ENCODE assay signal across 1 cellular context in genomic region chr9:124520206-124520596, GRCh38.
TF ChIP-seq lines count a peak whose summit lies in the region.

No MANE protein-coding gene starts in this region.

TF ChIP-seq in HepG2, 621 proteins besides CTCF, POLR2A, EP300 and RAD21 (continued from another document and continues in another):
- peak; percentile 62; the same call in 1 of the 2 replicates for TF ChIP-seq HDAC2 (CRISPR knock-in tag; IDR thresholded peaks at IDR 0.05)
- 0 out of 4 replicates have a peak, but pooled peaks of 1 of the 2 experiments have one; percentile 47 for TF ChIP-seq HMGXB4 (CRISPR knock-in tag; IDR thresholded peaks at IDR 0.05; ENCODE audit: borderline replicate concordance in 1 of 2, low read depth in 1 of 2)
- TF ChIP-seq ZBTB3 (CRISPR knock-in tag; IDR thresholded peaks at IDR 0.05; ENCODE audit: borderline replicate concordance, low read depth): no peak
- no peak for TF ChIP-seq IRX3 (CRISPR knock-in tag; IDR thresholded peaks at IDR 0.05; ENCODE audit: borderline replicate concordance, low read depth)
- peak; percentile 63 for TF ChIP-seq ASH2L (IDR thresholded peaks at IDR 0.05; ENCODE audit: insufficient read length, low read depth, low read length)
- TF ChIP-seq ZBTB7B (CRISPR knock-in tag; IDR thresholded peaks at IDR 0.05): peak; percentile 33; the same call in 1 of the 2 replicates
- TF ChIP-seq SAP130 (CRISPR knock-in tag; IDR thresholded peaks at IDR 0.05; ENCODE audit: low read depth): peak; percentile 58
- TF ChIP-seq ZNF878 (CRISPR knock-in tag; IDR thresholded peaks at IDR 0.05): peak; percentile 59; the same call in 1 of the 2 replicates
- TF ChIP-seq, protein P1, sequence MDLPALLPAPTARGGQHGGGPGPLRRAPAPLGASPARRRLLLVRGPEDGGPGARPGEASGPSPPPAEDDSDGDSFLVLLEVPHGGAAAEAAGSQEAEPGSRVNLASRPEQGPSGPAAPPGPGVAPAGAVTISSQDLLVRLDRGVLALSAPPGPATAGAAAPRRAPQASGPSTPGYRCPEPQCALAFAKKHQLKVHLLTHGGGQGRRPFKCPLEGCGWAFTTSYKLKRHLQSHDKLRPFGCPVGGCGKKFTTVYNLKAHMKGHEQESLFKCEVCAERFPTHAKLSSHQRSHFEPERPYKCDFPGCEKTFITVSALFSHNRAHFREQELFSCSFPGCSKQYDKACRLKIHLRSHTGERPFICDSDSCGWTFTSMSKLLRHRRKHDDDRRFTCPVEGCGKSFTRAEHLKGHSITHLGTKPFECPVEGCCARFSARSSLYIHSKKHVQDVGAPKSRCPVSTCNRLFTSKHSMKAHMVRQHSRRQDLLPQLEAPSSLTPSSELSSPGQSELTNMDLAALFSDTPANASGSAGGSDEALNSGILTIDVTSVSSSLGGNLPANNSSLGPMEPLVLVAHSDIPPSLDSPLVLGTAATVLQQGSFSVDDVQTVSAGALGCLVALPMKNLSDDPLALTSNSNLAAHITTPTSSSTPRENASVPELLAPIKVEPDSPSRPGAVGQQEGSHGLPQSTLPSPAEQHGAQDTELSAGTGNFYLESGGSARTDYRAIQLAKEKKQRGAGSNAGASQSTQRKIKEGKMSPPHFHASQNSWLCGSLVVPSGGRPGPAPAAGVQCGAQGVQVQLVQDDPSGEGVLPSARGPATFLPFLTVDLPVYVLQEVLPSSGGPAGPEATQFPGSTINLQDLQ (CRISPR knock-in tag; IDR thresholded peaks at IDR 0.05): no peak
- peak; percentile 62; the same call in 1 of the 2 replicates for TF ChIP-seq ZNF792 (CRISPR knock-in tag; IDR thresholded peaks at IDR 0.05)
- TF ChIP-seq ATM (IDR thresholded peaks at IDR 0.05; ENCODE audit: borderline replicate concordance): no peak
- TF ChIP-seq RXRB (CRISPR knock-in tag; IDR thresholded peaks at IDR 0.05; ENCODE audit: borderline replicate concordance): peak; percentile 93
- TF ChIP-seq, protein P2, sequence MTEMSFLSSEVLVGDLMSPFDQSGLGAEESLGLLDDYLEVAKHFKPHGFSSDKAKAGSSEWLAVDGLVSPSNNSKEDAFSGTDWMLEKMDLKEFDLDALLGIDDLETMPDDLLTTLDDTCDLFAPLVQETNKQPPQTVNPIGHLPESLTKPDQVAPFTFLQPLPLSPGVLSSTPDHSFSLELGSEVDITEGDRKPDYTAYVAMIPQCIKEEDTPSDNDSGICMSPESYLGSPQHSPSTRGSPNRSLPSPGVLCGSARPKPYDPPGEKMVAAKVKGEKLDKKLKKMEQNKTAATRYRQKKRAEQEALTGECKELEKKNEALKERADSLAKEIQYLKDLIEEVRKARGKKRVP (CRISPR knock-in tag; IDR thresholded peaks at IDR 0.05): 0 out of 4 replicates have a peak, but pooled peaks of 1 of the 2 experiments have one; percentile 20
- no peak for TF ChIP-seq U2AF2 (IDR thresholded peaks at IDR 0.05; ENCODE audit: low read depth, low read length)
- TF ChIP-seq ZC3H13 (CRISPR knock-in tag; IDR thresholded peaks at IDR 0.05): no peak
- 0 out of 2 replicates have a peak, but pooled peaks have one; percentile 45 for TF ChIP-seq HDAC1 (CRISPR knock-in tag; IDR thresholded peaks at IDR 0.05)
- no peak for TF ChIP-seq ZKSCAN8 (CRISPR knock-in tag; IDR thresholded peaks at IDR 0.05; ENCODE audit: borderline replicate concordance)
- no peak for TF ChIP-seq TFAP4 (IDR thresholded peaks at IDR 0.05; ENCODE audit: borderline replicate concordance, low read depth)
- peak; percentile 32; the same call in 1 of the 2 replicates for TF ChIP-seq ZNF124 (CRISPR knock-in tag; IDR thresholded peaks at IDR 0.05)
- TF ChIP-seq ZFAT (CRISPR knock-in tag; conservative IDR thresholded peaks at IDR 0.05): peak; percentile 98
- TF ChIP-seq, protein P3, sequence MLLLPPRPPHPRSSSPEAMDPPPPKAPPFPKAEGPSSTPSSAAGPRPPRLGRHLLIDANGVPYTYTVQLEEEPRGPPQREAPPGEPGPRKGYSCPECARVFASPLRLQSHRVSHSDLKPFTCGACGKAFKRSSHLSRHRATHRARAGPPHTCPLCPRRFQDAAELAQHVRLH (CRISPR knock-in tag; IDR thresholded peaks at IDR 0.05; ENCODE audit: borderline replicate concordance, low read depth): no peak; the same call in 1 of the 2 replicates
- peak; percentile 72 for TF ChIP-seq HNF4A (CRISPR knock-in tag; IDR thresholded peaks at IDR 0.05)
- TF ChIP-seq BCL6 (CRISPR knock-in tag; IDR thresholded peaks at IDR 0.05): 0 out of 2 replicates have a peak, but pooled peaks have one; percentile 34
- TF ChIP-seq, protein P4, sequence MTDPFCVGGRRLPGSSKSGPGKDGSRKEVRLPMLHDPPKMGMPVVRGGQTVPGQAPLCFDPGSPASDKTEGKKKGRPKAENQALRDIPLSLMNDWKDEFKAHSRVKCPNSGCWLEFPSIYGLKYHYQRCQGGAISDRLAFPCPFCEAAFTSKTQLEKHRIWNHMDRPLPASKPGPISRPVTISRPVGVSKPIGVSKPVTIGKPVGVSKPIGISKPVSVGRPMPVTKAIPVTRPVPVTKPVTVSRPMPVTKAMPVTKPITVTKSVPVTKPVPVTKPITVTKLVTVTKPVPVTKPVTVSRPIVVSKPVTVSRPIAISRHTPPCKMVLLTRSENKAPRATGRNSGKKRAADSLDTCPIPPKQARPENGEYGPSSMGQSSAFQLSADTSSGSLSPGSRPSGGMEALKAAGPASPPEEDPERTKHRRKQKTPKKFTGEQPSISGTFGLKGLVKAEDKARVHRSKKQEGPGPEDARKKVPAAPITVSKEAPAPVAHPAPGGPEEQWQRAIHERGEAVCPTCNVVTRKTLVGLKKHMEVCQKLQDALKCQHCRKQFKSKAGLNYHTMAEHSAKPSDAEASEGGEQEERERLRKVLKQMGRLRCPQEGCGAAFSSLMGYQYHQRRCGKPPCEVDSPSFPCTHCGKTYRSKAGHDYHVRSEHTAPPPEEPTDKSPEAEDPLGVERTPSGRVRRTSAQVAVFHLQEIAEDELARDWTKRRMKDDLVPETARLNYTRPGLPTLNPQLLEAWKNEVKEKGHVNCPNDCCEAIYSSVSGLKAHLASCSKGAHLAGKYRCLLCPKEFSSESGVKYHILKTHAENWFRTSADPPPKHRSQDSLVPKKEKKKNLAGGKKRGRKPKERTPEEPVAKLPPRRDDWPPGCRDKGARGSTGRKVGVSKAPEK (CRISPR knock-in tag; IDR thresholded peaks at IDR 0.05; ENCODE audit: borderline replicate concordance): no peak
- peak; percentile 14; the same call in 1 of the 2 replicates for TF ChIP-seq DPF2 (CRISPR knock-in tag; IDR thresholded peaks at IDR 0.05; ENCODE audit: borderline replicate concordance, low read depth)
- peak; percentile 69; the same call in 1 of the 2 replicates for TF ChIP-seq SOX5 (CRISPR knock-in tag; IDR thresholded peaks at IDR 0.05; ENCODE audit: borderline replicate concordance)
- TF ChIP-seq RFXAP (CRISPR knock-in tag; IDR thresholded peaks at IDR 0.05; ENCODE audit: borderline replicate concordance): no peak
- no peak for TF ChIP-seq NFKBIZ (CRISPR knock-in tag; IDR thresholded peaks at IDR 0.05)
- TF ChIP-seq ZBTB21 (CRISPR knock-in tag; IDR thresholded peaks at IDR 0.05): peak; percentile 82; the same call in 1 of the 2 replicates
- TF ChIP-seq, protein P5, sequence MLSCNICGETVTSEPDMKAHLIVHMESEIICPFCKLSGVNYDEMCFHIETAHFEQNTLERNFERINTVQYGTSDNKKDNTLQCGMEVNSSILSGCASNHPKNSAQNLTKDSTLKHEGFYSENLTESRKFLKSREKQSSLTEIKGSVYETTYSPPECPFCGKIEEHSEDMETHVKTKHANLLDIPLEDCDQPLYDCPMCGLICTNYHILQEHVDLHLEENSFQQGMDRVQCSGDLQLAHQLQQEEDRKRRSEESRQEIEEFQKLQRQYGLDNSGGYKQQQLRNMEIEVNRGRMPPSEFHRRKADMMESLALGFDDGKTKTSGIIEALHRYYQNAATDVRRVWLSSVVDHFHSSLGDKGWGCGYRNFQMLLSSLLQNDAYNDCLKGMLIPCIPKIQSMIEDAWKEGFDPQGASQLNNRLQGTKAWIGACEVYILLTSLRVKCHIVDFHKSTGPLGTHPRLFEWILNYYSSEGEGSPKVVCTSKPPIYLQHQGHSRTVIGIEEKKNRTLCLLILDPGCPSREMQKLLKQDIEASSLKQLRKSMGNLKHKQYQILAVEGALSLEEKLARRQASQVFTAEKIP (CRISPR knock-in tag; IDR thresholded peaks at IDR 0.05; ENCODE audit: borderline replicate concordance): no peak
- TF ChIP-seq, protein P6, sequence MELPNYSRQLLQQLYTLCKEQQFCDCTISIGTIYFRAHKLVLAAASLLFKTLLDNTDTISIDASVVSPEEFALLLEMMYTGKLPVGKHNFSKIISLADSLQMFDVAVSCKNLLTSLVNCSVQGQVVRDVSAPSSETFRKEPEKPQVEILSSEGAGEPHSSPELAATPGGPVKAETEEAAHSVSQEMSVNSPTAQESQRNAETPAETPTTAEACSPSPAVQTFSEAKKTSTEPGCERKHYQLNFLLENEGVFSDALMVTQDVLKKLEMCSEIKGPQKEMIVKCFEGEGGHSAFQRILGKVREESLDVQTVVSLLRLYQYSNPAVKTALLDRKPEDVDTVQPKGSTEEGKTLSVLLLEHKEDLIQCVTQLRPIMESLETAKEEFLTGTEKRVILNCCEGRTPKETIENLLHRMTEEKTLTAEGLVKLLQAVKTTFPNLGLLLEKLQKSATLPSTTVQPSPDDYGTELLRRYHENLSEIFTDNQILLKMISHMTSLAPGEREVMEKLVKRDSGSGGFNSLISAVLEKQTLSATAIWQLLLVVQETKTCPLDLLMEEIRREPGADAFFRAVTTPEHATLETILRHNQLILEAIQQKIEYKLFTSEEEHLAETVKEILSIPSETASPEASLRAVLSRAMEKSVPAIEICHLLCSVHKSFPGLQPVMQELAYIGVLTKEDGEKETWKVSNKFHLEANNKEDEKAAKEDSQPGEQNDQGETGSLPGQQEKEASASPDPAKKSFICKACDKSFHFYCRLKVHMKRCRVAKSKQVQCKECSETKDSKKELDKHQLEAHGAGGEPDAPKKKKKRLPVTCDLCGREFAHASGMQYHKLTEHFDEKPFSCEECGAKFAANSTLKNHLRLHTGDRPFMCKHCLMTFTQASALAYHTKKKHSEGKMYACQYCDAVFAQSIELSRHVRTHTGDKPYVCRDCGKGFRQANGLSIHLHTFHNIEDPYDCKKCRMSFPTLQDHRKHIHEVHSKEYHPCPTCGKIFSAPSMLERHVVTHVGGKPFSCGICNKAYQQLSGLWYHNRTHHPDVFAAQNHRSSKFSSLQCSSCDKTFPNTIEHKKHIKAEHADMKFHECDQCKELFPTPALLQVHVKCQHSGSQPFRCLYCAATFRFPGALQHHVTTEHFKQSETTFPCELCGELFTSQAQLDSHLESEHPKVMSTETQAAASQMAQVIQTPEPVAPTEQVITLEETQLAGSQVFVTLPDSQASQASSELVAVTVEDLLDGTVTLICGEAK (IDR thresholded peaks at IDR 0.05): no peak
- TF ChIP-seq, protein P6 (CRISPR knock-in tag; IDR thresholded peaks at IDR 0.05): no peak
